In the genomic region with DNA sequence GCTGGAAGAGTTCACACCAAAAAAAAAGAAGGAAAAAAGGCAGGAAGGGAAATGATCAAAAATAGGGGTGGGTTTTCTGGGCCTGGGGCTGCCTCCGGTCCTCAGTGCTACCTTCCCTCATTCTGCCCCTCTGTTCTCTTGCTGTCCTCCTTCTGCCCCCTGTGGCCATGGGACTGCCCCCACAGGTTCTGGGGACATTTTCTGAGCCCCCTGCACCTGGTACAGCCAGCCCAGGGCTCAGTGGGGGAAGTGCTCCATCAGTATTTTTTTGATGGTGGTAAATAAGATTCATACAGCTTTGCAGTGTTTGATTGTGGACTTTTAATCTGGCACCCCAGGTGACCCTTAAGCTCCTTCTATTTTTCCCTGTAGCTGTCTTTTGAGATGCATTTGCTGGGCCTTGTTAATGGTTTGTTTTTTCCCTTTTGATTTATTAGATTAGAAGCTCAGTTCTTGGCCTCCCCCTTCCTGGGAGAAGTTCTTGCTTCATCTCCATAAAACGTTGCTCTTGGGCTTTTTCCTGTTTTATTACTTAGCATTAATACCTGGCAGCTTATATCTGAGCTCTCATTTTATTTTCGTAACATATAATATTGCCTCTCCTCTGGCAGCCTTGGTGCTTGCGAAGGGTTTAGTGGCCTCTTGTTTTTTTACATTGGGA, we compare ENCODE assay signal across 1 cellular context.
A peak's percentile ranks its signal among the peaks of the same experiment; 100 is the strongest.
TF ChIP-seq lines count a peak whose summit lies in the region.

No MANE protein-coding gene starts in this region.

TF ChIP-seq in HEK293, 187 proteins besides CTCF, POLR2A, EP300 and RAD21 (continued from another document):
- TF ChIP-seq, protein P1, sequence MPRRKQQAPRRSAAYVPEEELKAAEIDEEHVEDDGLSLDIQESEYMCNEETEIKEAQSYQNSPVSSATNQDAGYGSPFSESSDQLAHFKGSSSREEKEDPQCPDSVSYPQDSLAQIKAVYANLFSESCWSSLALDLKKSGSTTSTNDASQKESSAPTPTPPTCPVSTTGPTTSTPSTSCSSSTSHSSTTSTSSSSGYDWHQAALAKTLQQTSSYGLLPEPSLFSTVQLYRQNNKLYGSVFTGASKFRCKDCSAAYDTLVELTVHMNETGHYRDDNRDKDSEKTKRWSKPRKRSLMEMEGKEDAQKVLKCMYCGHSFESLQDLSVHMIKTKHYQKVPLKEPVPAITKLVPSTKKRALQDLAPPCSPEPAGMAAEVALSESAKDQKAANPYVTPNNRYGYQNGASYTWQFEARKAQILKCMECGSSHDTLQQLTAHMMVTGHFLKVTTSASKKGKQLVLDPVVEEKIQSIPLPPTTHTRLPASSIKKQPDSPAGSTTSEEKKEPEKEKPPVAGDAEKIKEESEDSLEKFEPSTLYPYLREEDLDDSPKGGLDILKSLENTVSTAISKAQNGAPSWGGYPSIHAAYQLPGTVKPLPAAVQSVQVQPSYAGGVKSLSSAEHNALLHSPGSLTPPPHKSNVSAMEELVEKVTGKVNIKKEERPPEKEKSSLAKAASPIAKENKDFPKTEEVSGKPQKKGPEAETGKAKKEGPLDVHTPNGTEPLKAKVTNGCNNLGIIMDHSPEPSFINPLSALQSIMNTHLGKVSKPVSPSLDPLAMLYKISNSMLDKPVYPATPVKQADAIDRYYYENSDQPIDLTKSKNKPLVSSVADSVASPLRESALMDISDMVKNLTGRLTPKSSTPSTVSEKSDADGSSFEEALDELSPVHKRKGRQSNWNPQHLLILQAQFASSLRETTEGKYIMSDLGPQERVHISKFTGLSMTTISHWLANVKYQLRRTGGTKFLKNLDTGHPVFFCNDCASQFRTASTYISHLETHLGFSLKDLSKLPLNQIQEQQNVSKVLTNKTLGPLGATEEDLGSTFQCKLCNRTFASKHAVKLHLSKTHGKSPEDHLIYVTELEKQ (tag by site-specific recombination; IDR thresholded peaks at IDR 0.05; ENCODE audit: borderline replicate concordance): no peak
- no peak for TF ChIP-seq ZNF266 (tag by site-specific recombination; IDR thresholded peaks at IDR 0.05; ENCODE audit: low read depth)
- TF ChIP-seq BCL11B (tag by site-specific recombination; IDR thresholded peaks at IDR 0.05; ENCODE audit: low read depth): no peak
- TF ChIP-seq, protein P2, sequence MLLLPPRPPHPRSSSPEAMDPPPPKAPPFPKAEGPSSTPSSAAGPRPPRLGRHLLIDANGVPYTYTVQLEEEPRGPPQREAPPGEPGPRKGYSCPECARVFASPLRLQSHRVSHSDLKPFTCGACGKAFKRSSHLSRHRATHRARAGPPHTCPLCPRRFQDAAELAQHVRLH (tag by site-specific recombination; IDR thresholded peaks at IDR 0.05): no peak
- TF ChIP-seq ZNF239 (tag by site-specific recombination; IDR thresholded peaks at IDR 0.05): no peak
- no peak for TF ChIP-seq ZNF112 (tag by site-specific recombination; IDR thresholded peaks at IDR 0.05)
- TF ChIP-seq, protein P3, sequence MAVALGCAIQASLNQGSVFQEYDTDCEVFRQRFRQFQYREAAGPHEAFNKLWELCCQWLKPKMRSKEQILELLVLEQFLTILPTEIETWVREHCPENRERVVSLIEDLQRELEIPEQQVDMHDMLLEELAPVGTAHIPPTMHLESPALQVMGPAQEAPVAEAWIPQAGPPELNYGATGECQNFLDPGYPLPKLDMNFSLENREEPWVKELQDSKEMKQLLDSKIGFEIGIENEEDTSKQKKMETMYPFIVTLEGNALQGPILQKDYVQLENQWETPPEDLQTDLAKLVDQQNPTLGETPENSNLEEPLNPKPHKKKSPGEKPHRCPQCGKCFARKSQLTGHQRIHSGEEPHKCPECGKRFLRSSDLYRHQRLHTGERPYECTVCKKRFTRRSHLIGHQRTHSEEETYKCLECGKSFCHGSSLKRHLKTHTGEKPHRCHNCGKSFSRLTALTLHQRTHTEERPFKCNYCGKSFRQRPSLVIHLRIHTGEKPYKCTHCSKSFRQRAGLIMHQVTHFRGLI (tag by site-specific recombination; IDR thresholded peaks at IDR 0.05): no peak
- TF ChIP-seq, protein P4, sequence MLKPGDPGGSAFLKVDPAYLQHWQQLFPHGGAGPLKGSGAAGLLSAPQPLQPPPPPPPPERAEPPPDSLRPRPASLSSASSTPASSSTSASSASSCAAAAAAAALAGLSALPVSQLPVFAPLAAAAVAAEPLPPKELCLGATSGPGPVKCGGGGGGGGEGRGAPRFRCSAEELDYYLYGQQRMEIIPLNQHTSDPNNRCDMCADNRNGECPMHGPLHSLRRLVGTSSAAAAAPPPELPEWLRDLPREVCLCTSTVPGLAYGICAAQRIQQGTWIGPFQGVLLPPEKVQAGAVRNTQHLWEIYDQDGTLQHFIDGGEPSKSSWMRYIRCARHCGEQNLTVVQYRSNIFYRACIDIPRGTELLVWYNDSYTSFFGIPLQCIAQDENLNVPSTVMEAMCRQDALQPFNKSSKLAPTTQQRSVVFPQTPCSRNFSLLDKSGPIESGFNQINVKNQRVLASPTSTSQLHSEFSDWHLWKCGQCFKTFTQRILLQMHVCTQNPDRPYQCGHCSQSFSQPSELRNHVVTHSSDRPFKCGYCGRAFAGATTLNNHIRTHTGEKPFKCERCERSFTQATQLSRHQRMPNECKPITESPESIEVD (tag by site-specific recombination; IDR thresholded peaks at IDR 0.05): peak; percentile 94
- TF ChIP-seq ZNF701 (tag by site-specific recombination; IDR thresholded peaks at IDR 0.05): no peak
- TF ChIP-seq ZNF350 (tag by site-specific recombination; IDR thresholded peaks at IDR 0.05): no peak
- no peak for TF ChIP-seq ZNF311 (tag by site-specific recombination; IDR thresholded peaks at IDR 0.05; ENCODE audit: borderline replicate concordance)
- TF ChIP-seq ZNF843 (tag by site-specific recombination; IDR thresholded peaks at IDR 0.05): peak; percentile 31; the same call in 1 of the 2 replicates
- TF ChIP-seq, protein P5, sequence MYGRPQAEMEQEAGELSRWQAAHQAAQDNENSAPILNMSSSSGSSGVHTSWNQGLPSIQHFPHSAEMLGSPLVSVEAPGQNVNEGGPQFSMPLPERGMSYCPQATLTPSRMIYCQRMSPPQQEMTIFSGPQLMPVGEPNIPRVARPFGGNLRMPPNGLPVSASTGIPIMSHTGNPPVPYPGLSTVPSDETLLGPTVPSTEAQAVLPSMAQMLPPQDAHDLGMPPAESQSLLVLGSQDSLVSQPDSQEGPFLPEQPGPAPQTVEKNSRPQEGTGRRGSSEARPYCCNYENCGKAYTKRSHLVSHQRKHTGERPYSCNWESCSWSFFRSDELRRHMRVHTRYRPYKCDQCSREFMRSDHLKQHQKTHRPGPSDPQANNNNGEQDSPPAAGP (tag by site-specific recombination; IDR thresholded peaks at IDR 0.05): no peak
- TF ChIP-seq, protein P6, sequence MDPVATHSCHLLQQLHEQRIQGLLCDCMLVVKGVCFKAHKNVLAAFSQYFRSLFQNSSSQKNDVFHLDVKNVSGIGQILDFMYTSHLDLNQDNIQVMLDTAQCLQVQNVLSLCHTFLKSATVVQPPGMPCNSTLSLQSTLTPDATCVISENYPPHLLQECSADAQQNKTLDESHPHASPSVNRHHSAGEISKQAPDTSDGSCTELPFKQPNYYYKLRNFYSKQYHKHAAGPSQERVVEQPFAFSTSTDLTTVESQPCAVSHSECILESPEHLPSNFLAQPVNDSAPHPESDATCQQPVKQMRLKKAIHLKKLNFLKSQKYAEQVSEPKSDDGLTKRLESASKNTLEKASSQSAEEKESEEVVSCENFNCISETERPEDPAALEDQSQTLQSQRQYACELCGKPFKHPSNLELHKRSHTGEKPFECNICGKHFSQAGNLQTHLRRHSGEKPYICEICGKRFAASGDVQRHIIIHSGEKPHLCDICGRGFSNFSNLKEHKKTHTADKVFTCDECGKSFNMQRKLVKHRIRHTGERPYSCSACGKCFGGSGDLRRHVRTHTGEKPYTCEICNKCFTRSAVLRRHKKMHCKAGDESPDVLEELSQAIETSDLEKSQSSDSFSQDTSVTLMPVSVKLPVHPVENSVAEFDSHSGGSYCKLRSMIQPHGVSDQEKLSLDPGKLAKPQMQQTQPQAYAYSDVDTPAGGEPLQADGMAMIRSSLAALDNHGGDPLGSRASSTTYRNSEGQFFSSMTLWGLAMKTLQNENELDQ (tag by site-specific recombination; IDR thresholded peaks at IDR 0.05; ENCODE audit: low read depth): no peak
- peak; percentile 59; the same call in 1 of the 2 replicates for TF ChIP-seq ZNF423 (tag by site-specific recombination; IDR thresholded peaks at IDR 0.05)
- 0 out of 2 replicates have a peak, but pooled peaks have one; percentile 39 for TF ChIP-seq IKZF3 (tag by site-specific recombination; IDR thresholded peaks at IDR 0.05)
- TF ChIP-seq ZNF561 (tag by site-specific recombination; IDR thresholded peaks at IDR 0.05; ENCODE audit: borderline replicate concordance): no peak
- no peak for TF ChIP-seq ZSCAN16 (tag by site-specific recombination; IDR thresholded peaks at IDR 0.05)
- no peak for TF ChIP-seq ZNF37A (tag by site-specific recombination; IDR thresholded peaks at IDR 0.05)
- no peak for TF ChIP-seq ZNF324 (tag by site-specific recombination; IDR thresholded peaks at IDR 0.05)
- TF ChIP-seq GLIS1 (tag by site-specific recombination; IDR thresholded peaks at IDR 0.05): 0 out of 2 replicates have a peak, but pooled peaks have one; percentile 13
- 0 out of 2 replicates have a peak, but pooled peaks have one; percentile 23 for TF ChIP-seq WT1 (tag by site-specific recombination; IDR thresholded peaks at IDR 0.05)
- no peak for TF ChIP-seq ZSCAN30 (tag by site-specific recombination; IDR thresholded peaks at IDR 0.05)
- TF ChIP-seq ZSCAN23 (tag by site-specific recombination; IDR thresholded peaks at IDR 0.05): no peak
- TF ChIP-seq ZNF394 (tag by site-specific recombination; IDR thresholded peaks at IDR 0.05; ENCODE audit: borderline replicate concordance): no peak
- no peak for TF ChIP-seq SP3 (tag by site-specific recombination; IDR thresholded peaks at IDR 0.05)
- TF ChIP-seq, protein P7, sequence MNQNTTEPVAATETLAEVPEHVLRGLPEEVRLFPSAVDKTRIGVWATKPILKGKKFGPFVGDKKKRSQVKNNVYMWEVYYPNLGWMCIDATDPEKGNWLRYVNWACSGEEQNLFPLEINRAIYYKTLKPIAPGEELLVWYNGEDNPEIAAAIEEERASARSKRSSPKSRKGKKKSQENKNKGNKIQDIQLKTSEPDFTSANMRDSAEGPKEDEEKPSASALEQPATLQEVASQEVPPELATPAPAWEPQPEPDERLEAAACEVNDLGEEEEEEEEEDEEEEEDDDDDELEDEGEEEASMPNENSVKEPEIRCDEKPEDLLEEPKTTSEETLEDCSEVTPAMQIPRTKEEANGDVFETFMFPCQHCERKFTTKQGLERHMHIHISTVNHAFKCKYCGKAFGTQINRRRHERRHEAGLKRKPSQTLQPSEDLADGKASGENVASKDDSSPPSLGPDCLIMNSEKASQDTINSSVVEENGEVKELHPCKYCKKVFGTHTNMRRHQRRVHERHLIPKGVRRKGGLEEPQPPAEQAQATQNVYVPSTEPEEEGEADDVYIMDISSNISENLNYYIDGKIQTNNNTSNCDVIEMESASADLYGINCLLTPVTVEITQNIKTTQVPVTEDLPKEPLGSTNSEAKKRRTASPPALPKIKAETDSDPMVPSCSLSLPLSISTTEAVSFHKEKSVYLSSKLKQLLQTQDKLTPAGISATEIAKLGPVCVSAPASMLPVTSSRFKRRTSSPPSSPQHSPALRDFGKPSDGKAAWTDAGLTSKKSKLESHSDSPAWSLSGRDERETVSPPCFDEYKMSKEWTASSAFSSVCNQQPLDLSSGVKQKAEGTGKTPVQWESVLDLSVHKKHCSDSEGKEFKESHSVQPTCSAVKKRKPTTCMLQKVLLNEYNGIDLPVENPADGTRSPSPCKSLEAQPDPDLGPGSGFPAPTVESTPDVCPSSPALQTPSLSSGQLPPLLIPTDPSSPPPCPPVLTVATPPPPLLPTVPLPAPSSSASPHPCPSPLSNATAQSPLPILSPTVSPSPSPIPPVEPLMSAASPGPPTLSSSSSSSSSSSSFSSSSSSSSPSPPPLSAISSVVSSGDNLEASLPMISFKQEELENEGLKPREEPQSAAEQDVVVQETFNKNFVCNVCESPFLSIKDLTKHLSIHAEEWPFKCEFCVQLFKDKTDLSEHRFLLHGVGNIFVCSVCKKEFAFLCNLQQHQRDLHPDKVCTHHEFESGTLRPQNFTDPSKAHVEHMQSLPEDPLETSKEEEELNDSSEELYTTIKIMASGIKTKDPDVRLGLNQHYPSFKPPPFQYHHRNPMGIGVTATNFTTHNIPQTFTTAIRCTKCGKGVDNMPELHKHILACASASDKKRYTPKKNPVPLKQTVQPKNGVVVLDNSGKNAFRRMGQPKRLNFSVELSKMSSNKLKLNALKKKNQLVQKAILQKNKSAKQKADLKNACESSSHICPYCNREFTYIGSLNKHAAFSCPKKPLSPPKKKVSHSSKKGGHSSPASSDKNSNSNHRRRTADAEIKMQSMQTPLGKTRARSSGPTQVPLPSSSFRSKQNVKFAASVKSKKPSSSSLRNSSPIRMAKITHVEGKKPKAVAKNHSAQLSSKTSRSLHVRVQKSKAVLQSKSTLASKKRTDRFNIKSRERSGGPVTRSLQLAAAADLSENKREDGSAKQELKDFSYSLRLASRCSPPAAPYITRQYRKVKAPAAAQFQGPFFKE (tag by site-specific recombination; IDR thresholded peaks at IDR 0.05; ENCODE audit: borderline replicate concordance): no peak
- no peak for TF ChIP-seq ZBTB8A (tag by site-specific recombination; IDR thresholded peaks at IDR 0.05)
- TF ChIP-seq ZNF302 (tag by site-specific recombination; IDR thresholded peaks at IDR 0.05; ENCODE audit: low read depth): no peak
- 0 out of 2 replicates have a peak, but pooled peaks have one; percentile 19 for TF ChIP-seq SP7 (tag by site-specific recombination; IDR thresholded peaks at IDR 0.05)
- TF ChIP-seq ZNF521 (tag by site-specific recombination; IDR thresholded peaks at IDR 0.05): no peak
- TF ChIP-seq, protein P8, sequence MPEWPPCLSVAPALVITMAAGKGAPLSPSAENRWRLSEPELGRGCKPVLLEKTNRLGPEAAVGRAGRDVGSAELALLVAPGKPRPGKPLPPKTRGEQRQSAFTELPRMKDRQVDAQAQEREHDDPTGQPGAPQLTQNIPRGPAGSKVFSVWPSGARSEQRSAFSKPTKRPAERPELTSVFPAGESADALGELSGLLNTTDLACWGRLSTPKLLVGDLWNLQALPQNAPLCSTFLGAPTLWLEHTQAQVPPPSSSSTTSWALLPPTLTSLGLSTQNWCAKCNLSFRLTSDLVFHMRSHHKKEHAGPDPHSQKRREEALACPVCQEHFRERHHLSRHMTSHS (tag by site-specific recombination; IDR thresholded peaks at IDR 0.05): no peak
